ENCODE assay signal across 10 cellular contexts in the genomic region with DNA sequence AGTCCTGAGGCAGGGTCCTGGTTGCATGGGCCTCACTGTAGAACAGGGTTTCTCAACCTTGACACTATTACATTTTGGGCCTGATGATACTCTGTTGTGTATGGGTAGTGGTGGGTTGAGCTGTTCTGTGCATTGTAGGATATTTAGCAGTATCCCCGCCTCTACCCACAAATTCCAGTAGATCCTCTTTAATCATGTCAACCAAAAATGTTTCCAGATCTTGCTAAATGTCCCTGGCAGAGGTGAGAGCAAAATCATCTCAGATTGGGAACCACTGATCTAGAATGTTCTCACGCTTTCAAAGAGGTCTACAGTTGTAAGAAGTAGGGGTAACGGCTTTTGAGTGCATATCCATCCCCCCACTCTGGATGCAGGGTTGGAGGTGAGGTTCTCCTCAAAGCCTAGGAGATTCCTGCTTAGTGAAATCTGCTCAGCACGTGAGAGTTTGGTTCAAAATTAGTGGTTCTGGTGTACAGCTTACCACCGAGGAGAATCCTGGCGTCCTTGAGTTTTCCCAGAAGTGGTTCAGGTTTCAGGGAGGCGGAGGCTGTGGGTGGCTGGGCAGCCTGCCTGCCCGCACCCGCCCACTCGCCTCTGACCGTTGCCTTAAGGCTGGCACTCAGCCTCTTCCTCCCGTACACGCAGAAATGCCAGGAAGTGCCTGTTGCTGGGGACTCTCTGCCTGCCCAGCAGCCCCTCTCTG. TPM values are rescaled to one million over a fixed set of nuclear protein-coding genes. Genes with fewer than 3 reads are reported as not detected.
DNase-seq lines count a peak whose midpoint lies in the region; TF ChIP-seq lines count a peak whose summit lies in the region.
"Had no signal": no experiment of that assay in that cellular context is flagged by ENCODE, and none has a peak within 500 bp of the region (broad histone marks: within the 10 kb centered on the region; RNA-seq: fewer than 3 reads in every experiment).

No MANE protein-coding gene starts in this region.

- POLR2A ChIA-PET in SK-N-SH (lab: Yijun Ruan, JAX), result no interaction called here

- H3K9ac ChIP-seq in SK-N-SH, result no peak overlapping the region

- peak overlapping the region; percentile 23; the same call in 1 of the 2 replicates for H3K4me2 ChIP-seq in SK-N-SH

- H3K9me3 ChIP-seq in SK-N-SH, result no peaks in the 10 kb centered on the region

- H3F3A ChIP-seq in SK-N-SH (replicated peaks; ENCODE audit: insufficient read depth), result no peaks in the 10 kb centered on the region

- DNase-seq in EL (peak; percentile 32), SK-N-SH (peak; percentile 39), foreskin fibroblast (peak; percentile 34 to 64), renal cortical epithelial cell (ENCODE audit: low read depth) (peak; percentile 79), cerebellar nuclear complex (lab: John Stamatoyannopoulos, UW) (no peak), NAMALWA (ENCODE audit: low spot score) (no peak), SIG-M5 treated with dmso at 0.1 percent for 504 hours (lab: John Stamatoyannopoulos, UW; ENCODE audit: unreplicated experiment) (no peak)
- no peak for DNase-seq in stimulated activated CD4-positive, alpha-beta T cell treated with anti-CD3 and anti-CD28 coated beads, Interleukin-12 subunit alpha, Interleukin-12 subunit beta, amount 100 ng/mL, for 4 hours
- DNase-seq: activated T-cell treated with anti-CD3 and anti-CD28 coated beads for 4 hours, Peyer's patch had no signal

- H3K4me3 ChIP-seq in SK-N-SH (ENCODE audit: low read depth in 2 of 2, low read length in 1 of 2), result no peak overlapping the region
- H3K4me3 ChIP-seq in foreskin fibroblast (ENCODE audit: low read depth in 1 of 2, low read length in 2 of 2), result no peak overlapping the region
- H3K4me3 ChIP-seq: Peyer's patch had no signal

- H3K27me3 ChIP-seq in SK-N-SH (ENCODE audit: insufficient read depth), result no peaks in the 10 kb centered on the region
- H3K27me3 ChIP-seq: Peyer's patch had no signal

- CTCF ChIA-PET in SK-N-SH (lab: Yijun Ruan, JAX), result interaction anchor here (1.2 to 1.6 kb wide), 2 partner anchors 37 to 113 kb away, joined by 4 read pairs; a partner anchor contains a TSS

- no peaks in the 10 kb centered on the region for H3K36me3 ChIP-seq in SK-N-SH (replicated peaks in 1 of 2; ENCODE audit: control insufficient read depth in 1 of 2, insufficient read depth in 2 of 2, low read length in 1 of 2)
- H3K36me3 ChIP-seq: Peyer's patch had no signal

- H3K9me2 ChIP-seq in SK-N-SH, result no peaks in the 10 kb centered on the region

- peaks cover 27% of the 10 kb centered on the region for H4K20me1 ChIP-seq in SK-N-SH (ENCODE audit: insufficient read depth)

- 64% methylated on average over 12 of the region's 13 CpGs for WGBS in SK-N-SH (ENCODE audit: low lambda C conversion rate)

- peaks cover 0 to 29% of the 10 kb centered on the region in 2 experiments; a peak in 2 of 4 replicates for H3K4me1 ChIP-seq in SK-N-SH (ENCODE audit: control insufficient read depth in 1 of 2, insufficient read depth in 2 of 2, low read depth in 1 of 2, low read length in 1 of 2)

- no peak for TF ChIP-seq EP300 in SK-N-SH (IDR thresholded peaks at IDR 0.05; ENCODE audit: borderline replicate concordance in 1 of 2, low read depth in 1 of 2, low read length in 1 of 2)

- H3K79me2 ChIP-seq in SK-N-SH (ENCODE audit: insufficient read depth), result peaks cover 61% of the 10 kb centered on the region

- no peak for TF ChIP-seq RAD21 in SK-N-SH (IDR thresholded peaks at IDR 0.05; ENCODE audit: low read length)

- H3K27ac ChIP-seq in SK-N-SH (ENCODE audit: low read depth in 2 of 2, low read length in 1 of 2), result peak overlapping the region in 1 of 2 experiments; percentile 28; a peak in 2 of 4 replicates
- H3K27ac ChIP-seq: Peyer's patch had no signal

- no peak overlapping the region for H2AFZ ChIP-seq in SK-N-SH (ENCODE audit: low read depth)

- TF ChIP-seq CTCF in SK-N-SH (IDR thresholded peaks at IDR 0.05) (no peak), foreskin fibroblast (IDR thresholded peaks at IDR 0.05; ENCODE audit: low read depth, low read length) (no peak)

TF ChIP-seq in SK-N-SH, 30 proteins besides CTCF, POLR2A, EP300 and RAD21:
- TF ChIP-seq POLR2AphosphoS5 (IDR thresholded peaks at IDR 0.05; ENCODE audit: low read depth, low read length) (no peak), SMC3 (IDR thresholded peaks at IDR 0.05; ENCODE audit: low read depth, low read length) (no peak), MEF2A (IDR thresholded peaks at IDR 0.05; ENCODE audit: borderline replicate concordance, low read depth) (no peak), YY1 (IDR thresholded peaks at IDR 0.05; ENCODE audit: low read depth) (no peak), TEAD4 (IDR thresholded peaks at IDR 0.05; ENCODE audit: borderline replicate concordance, insufficient read depth) (no peak), NFIC (IDR thresholded peaks at IDR 0.05; ENCODE audit: borderline replicate concordance) (0 out of 2 replicates have a peak, but pooled peaks have one; percentile 18), CHD2 (IDR thresholded peaks at IDR 0.05; ENCODE audit: low read length, partially characterized antibody) (no peak), RFX5 (IDR thresholded peaks at IDR 0.05; ENCODE audit: low read length) (no peak), TCF12 (IDR thresholded peaks at IDR 0.05) (peak; percentile 31; the same call in 1 of the 2 replicates), RXRA (IDR thresholded peaks at IDR 0.05; ENCODE audit: borderline replicate concordance, low read depth) (no peak), TAF1 (IDR thresholded peaks at IDR 0.05; ENCODE audit: borderline replicate concordance, low read depth, low read length) (no peak), FOXM1 (IDR thresholded peaks at IDR 0.05; ENCODE audit: low read depth) (no peak), JUND (IDR thresholded peaks at IDR 0.05) (no peak), MXI1 (IDR thresholded peaks at IDR 0.05; ENCODE audit: low read depth, low read length) (no peak), FOSL2 (IDR thresholded peaks at IDR 0.05; ENCODE audit: borderline replicate concordance, low read depth) (no peak)
- TF ChIP-seq, protein P1, sequence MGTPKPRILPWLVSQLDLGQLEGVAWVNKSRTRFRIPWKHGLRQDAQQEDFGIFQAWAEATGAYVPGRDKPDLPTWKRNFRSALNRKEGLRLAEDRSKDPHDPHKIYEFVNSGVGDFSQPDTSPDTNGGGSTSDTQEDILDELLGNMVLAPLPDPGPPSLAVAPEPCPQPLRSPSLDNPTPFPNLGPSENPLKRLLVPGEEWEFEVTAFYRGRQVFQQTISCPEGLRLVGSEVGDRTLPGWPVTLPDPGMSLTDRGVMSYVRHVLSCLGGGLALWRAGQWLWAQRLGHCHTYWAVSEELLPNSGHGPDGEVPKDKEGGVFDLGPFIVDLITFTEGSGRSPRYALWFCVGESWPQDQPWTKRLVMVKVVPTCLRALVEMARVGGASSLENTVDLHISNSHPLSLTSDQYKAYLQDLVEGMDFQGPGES (IDR thresholded peaks at IDR 0.05; ENCODE audit: low read depth, low read length), result no peak
- TF ChIP-seq, protein P2, sequence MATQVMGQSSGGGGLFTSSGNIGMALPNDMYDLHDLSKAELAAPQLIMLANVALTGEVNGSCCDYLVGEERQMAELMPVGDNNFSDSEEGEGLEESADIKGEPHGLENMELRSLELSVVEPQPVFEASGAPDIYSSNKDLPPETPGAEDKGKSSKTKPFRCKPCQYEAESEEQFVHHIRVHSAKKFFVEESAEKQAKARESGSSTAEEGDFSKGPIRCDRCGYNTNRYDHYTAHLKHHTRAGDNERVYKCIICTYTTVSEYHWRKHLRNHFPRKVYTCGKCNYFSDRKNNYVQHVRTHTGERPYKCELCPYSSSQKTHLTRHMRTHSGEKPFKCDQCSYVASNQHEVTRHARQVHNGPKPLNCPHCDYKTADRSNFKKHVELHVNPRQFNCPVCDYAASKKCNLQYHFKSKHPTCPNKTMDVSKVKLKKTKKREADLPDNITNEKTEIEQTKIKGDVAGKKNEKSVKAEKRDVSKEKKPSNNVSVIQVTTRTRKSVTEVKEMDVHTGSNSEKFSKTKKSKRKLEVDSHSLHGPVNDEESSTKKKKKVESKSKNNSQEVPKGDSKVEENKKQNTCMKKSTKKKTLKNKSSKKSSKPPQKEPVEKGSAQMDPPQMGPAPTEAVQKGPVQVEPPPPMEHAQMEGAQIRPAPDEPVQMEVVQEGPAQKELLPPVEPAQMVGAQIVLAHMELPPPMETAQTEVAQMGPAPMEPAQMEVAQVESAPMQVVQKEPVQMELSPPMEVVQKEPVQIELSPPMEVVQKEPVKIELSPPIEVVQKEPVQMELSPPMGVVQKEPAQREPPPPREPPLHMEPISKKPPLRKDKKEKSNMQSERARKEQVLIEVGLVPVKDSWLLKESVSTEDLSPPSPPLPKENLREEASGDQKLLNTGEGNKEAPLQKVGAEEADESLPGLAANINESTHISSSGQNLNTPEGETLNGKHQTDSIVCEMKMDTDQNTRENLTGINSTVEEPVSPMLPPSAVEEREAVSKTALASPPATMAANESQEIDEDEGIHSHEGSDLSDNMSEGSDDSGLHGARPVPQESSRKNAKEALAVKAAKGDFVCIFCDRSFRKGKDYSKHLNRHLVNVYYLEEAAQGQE (IDR thresholded peaks at IDR 0.05; ENCODE audit: low read depth, low read length), result no peak

RNA-seq across cellular contexts. Expression of a gene that starts 5.3 kb away (rescaled TPM):
- polyA plus RNA-seq in SK-N-SH (2012; rRNA removed), result 1.4 TPM in 2 replicates
- 0.72 and 1.0 TPM in 2 replicates for polyA plus RNA-seq in SK-N-SH (2012; cell fraction: cytosol; rRNA removed)
- 2.0 and 2.1 TPM in 2 replicates for polyA plus RNA-seq in SK-N-SH (2012; cell fraction: nucleus; rRNA removed)
- 3.5 and 11.8 TPM in 2 replicates for total RNA-seq in renal cortical epithelial cell

RNA-seq across cellular contexts. Expression of a gene that starts 37.2 kb away (rescaled TPM):
- polyA plus RNA-seq in SK-N-SH (2012; rRNA removed), result 6.2 and 8.8 TPM in 2 replicates
- 4.9 and 5.0 TPM in 2 replicates for polyA plus RNA-seq in SK-N-SH (2012; cell fraction: cytosol; rRNA removed)
- 19.3 and 31.0 TPM in 2 replicates for polyA plus RNA-seq in SK-N-SH (2012; cell fraction: nucleus; rRNA removed)
- 6.9 and 11.4 TPM in 2 replicates for total RNA-seq in renal cortical epithelial cell

Comparison
In these comparisons a context has a peak if more than half of its experiments do, and no peak if none do; other contexts are left out.
1. DNase-seq: peak in EL (single experiment), SK-N-SH (single experiment), foreskin fibroblast (2 of 2) and renal cortical epithelial cell (single experiment); none in stimulated activated CD4-positive, alpha-beta T cell treated with anti-CD3 and anti-CD28 coated beads, Interleukin-12 subunit alpha, Interleukin-12 subunit beta, amount 100 ng/mL, for 4 hours (single experiment), cerebellar nuclear complex (0 of 2), NAMALWA (single experiment) and SIG-M5 treated with dmso at 0.1 percent for 504 hours (single experiment).